ENCODE assay signal across 14 cellular contexts in the genomic region with DNA sequence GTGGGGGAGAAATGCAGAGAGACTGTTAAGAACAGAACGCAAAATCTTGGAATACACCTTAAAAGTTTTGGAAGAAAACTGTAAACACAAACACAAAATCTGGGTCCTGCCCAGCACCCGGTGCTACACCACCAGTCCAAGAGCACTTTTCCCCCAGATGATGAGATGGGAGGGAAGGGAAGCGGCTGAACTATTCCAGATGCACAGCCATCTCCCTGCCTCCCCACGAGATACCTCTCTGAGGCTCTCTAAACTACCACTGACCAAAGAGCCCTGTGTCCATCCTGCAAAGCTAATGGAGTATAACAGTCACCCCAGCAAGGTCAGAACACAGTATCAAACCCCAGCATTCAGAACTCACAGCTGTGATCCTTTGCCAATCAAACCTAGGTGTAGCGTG. TPM values are rescaled to one million over a fixed set of nuclear protein-coding genes. Genes with fewer than 3 reads are reported as not detected.
DNase-seq lines count a peak whose midpoint lies in the region; ATAC-seq, FAIRE-seq and TF ChIP-seq lines count a peak whose summit lies in the region.
"Had no signal": no experiment of that assay in that cellular context is flagged by ENCODE, and none has a peak within 500 bp of the region (broad histone marks: within the 10 kb centered on the region; RNA-seq: fewer than 3 reads in every experiment).

No MANE protein-coding gene starts in this region.

- in situ Hi-C loops in GM12878 (cut with MboI): no loop called here

- H3K27me3 ChIP-seq in GM12878 (replicated peaks in 1 of 2; ENCODE audit: control insufficient read depth in 2 of 2, insufficient read depth in 2 of 2, low read length in 1 of 2) (no peaks in the 10 kb centered on the region), right lobe of liver (no peaks in the 10 kb centered on the region), skeletal muscle tissue (ENCODE audit: control insufficient read depth in 3 of 3, insufficient read depth in 3 of 3, low read length in 3 of 3) (no peaks in the 10 kb centered on the region)

- peaks cover 8% of the 10 kb centered on the region for H3K79me2 ChIP-seq in GM12878 (ENCODE audit: control insufficient read depth, insufficient read depth, low read length)

- H3K9ac ChIP-seq in GM12878 (ENCODE audit: control insufficient read depth, insufficient read depth, low read length) (no peak overlapping the region), skeletal muscle tissue (ENCODE audit: low read depth in 1 of 3, low read length in 3 of 3) (peak overlapping the region in 1 of 3 donors; percentile 26)

- intact Hi-C loops in GM12878 (cut with micrococcal nuclease; ENCODE audit: unreplicated experiment) (loop anchor here (5.0 kb wide), 1 partner anchor 44 kb away; no protein-coding TSS in a partner anchor), right lobe of liver (cut with DNase I) (no loop called here), posterior vena cava (cut with DNase I) (no loop called here)

- SMC1A ChIA-PET in GM12878 (lab: Charles Lee; ENCODE audit: uncharacterized antibody, unreplicated experiment): interaction anchor here (0.6 to 1.2 kb wide), 3 partner anchors 41 to 176 kb away, joined by 3 read pairs; no protein-coding TSS in a partner anchor

- RAD21 ChIA-PET in GM12878 (lab: Charles Lee; ENCODE audit: unreplicated experiment): no interaction called here

- FAIRE-seq in GM12878 (lab: Jason Lieb, UNC): no peak
- no peak for FAIRE-seq in GM12892 (lab: Jason Lieb, UNC)

- CTCF ChIA-PET in AG04449 (lab: Yijun Ruan, JAX): interaction anchor here (1.1 to 12.0 kb wide), 2 partner anchors 16 to 62 kb away, joined by 3 to 198 read pairs; no protein-coding TSS in a partner anchor
- CTCF ChIA-PET in GM12878 (lab: Yijun Ruan, JAX): no interaction called here

- no peak for TF ChIP-seq POLR2A in GM12878 (IDR thresholded peaks at IDR 0.05; ENCODE audit: low read depth, low read length)
- no peak for TF ChIP-seq POLR2A in right lobe of liver (IDR thresholded peaks at IDR 0.05)
- TF ChIP-seq POLR2A in GM12892 (IDR thresholded peaks at IDR 0.05; ENCODE audit: low read depth, low read length): no peak

- WGBS in GM12878 (ENCODE audit: insufficient coverage, insufficient replicate concordance, low lambda C conversion rate, missing lambda C conversion rate): 58% methylated on average over 5 of the region's 5 CpGs
- WGBS in right lobe of liver (ENCODE audit: insufficient coverage, low coverage, low lambda C conversion rate, missing lambda C conversion rate): 56% methylated on average over 3 of the region's 5 CpGs

- H3K27ac ChIP-seq in GM12878 (ENCODE audit: control insufficient read depth, insufficient read depth) (0 out of 2 replicates have a peak overlapping the region, but pooled peaks have one; percentile 65), right lobe of liver (peak overlapping the region in 2 of 3 donors; percentile 55 to 57), skeletal muscle tissue (ENCODE audit: low read depth, low read length) (peak overlapping the region; percentile 84)

- TF ChIP-seq CTCF in AG04449 (IDR thresholded peaks at IDR 0.05; ENCODE audit: insufficient read depth, low read length, missing control alignments) (no peak), GM12878 (IDR thresholded peaks at IDR 0.05 in 2 of 3, conservative IDR thresholded peaks at IDR 0.05 in 1 of 3; ENCODE audit: control insufficient read depth in 2 of 3, extremely low read depth in 1 of 3, insufficient read depth in 1 of 3, low read depth in 3 of 3, low read length in 3 of 3) (no peak), right lobe of liver (IDR thresholded peaks at IDR 0.05) (no peak)

- no peak overlapping the region for H2AFZ ChIP-seq in GM12878 (ENCODE audit: control insufficient read depth, low read depth, low read length)

- DNase-seq in AG04449 (ENCODE audit: low read depth, low spot score): no peak
- no peak for DNase-seq in GM12878 (ENCODE audit: low read depth, low spot score)
- DNase-seq in right lobe of liver: no peak
- no peak for DNase-seq in SHP77 (lab: John Stamatoyannopoulos, UW)
- no peak for DNase-seq in HPDE6-E6E7 (ENCODE audit: extremely low spot score)
- DNase-seq in GM12892 (ENCODE audit: insufficient read length): no peak
- no peak for DNase-seq in posterior vena cava (ENCODE audit: low spot score)
- DNase-seq: activated CD4-positive, alpha-beta T cell treated with anti-CD3 and anti-CD28 coated beads for 36 hours; activated effector memory CD4-positive, alpha-beta T cell treated with Interleukin-2 at 50 U/mL for 16 hours; central memory CD4-positive, alpha-beta T cell; NCI-H2029 treated with DMSO at 0.1 percent for 48 hours; SW 1271 had no signal

- H3K9me3 ChIP-seq in GM12878 (replicated peaks; ENCODE audit: control insufficient read depth, insufficient read depth, low read length) (no peaks in the 10 kb centered on the region), right lobe of liver (no peaks in the 10 kb centered on the region), skeletal muscle tissue (ENCODE audit: control insufficient read depth in 3 of 3, low read length in 3 of 3) (no peaks in the 10 kb centered on the region)

- H3K4me1 ChIP-seq in GM12878 (ENCODE audit: control insufficient read depth, insufficient read depth, low read length) (peaks cover 30% of the 10 kb centered on the region), right lobe of liver (peaks cover 0 to 5% (median 0%) of the 10 kb centered on the region in 4 donors), skeletal muscle tissue (ENCODE audit: control insufficient read depth in 3 of 3, insufficient read depth in 3 of 3, low read length in 3 of 3) (peaks cover 67 to 87% (median 82%) of the 10 kb centered on the region in 3 donors)

- H3K36me3 ChIP-seq in GM12878 (ENCODE audit: control insufficient read depth in 2 of 2, insufficient read depth in 2 of 2, low read length in 1 of 2): peaks cover 0 to 3% of the 10 kb centered on the region in 2 experiments; a peak in 1 of 4 replicates
- no peaks in the 10 kb centered on the region for H3K36me3 ChIP-seq in right lobe of liver
- peaks cover 2 to 14% (median 7%) of the 10 kb centered on the region in 3 donors for H3K36me3 ChIP-seq in skeletal muscle tissue (ENCODE audit: control insufficient read depth in 3 of 3, insufficient read depth in 3 of 3, low read length in 3 of 3)

- no peak for ATAC-seq in GM12878
- ATAC-seq in right lobe of liver: no peak
- ATAC-seq: activated CD4-positive, alpha-beta T cell treated with anti-CD3 and anti-CD28 coated beads for 36 hours had no signal

- H4K20me1 ChIP-seq in GM12878 (ENCODE audit: control insufficient read depth, insufficient read depth): no peaks in the 10 kb centered on the region

- TF ChIP-seq EP300 in GM12878 (IDR thresholded peaks at IDR 0.05; ENCODE audit: borderline replicate concordance in 1 of 2, control insufficient read depth in 1 of 2, low read depth in 2 of 2, low read length in 2 of 2): no peak

- no peak overlapping the region; the same call in 1 of the 2 replicates for H3K4me2 ChIP-seq in GM12878 (ENCODE audit: control insufficient read depth, insufficient read depth)

- BruUV-seq in GM12878 (replicated peaks; lab: Mats Ljungman, UMichigan): no TSS peak

- H3K4me3 ChIP-seq in AG04449 (ENCODE audit: low read depth, low read length) (peak overlapping the region; percentile 42), GM12878 (no peak overlapping the region), right lobe of liver (no peak overlapping the region), skeletal muscle tissue (ENCODE audit: low read length in 3 of 3) (peak overlapping the region in 2 of 3 donors; percentile 4 to 44)

- TF ChIP-seq RAD21 in GM12878 (IDR thresholded peaks at IDR 0.05; ENCODE audit: insufficient read depth, low read depth, low read length): no peak

- POLR2A ChIA-PET in AG04449 (lab: Yijun Ruan, JAX): interaction anchor here (1.3 to 16.5 kb wide), 7 partner anchors 8 to 63 kb away, joined by 7 to 383 read pairs (median 18); a partner anchor contains a TSS
- POLR2A ChIA-PET in GM12878 (lab: Charles Lee): no interaction called here

TF ChIP-seq in GM12878, 131 proteins besides CTCF, POLR2A, EP300 and RAD21 (continues in another document):
- TF ChIP-seq, protein P1, sequence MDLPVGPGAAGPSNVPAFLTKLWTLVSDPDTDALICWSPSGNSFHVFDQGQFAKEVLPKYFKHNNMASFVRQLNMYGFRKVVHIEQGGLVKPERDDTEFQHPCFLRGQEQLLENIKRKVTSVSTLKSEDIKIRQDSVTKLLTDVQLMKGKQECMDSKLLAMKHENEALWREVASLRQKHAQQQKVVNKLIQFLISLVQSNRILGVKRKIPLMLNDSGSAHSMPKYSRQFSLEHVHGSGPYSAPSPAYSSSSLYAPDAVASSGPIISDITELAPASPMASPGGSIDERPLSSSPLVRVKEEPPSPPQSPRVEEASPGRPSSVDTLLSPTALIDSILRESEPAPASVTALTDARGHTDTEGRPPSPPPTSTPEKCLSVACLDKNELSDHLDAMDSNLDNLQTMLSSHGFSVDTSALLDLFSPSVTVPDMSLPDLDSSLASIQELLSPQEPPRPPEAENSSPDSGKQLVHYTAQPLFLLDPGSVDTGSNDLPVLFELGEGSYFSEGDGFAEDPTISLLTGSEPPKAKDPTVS (IDR thresholded peaks at IDR 0.05; ENCODE audit: low read depth, low read length): no peak
- TF ChIP-seq SPI1 (IDR thresholded peaks at IDR 0.05; ENCODE audit: borderline replicate concordance, insufficient read depth, low read depth, low read length): no peak
- no peak for TF ChIP-seq NR2F1 (conservative IDR thresholded peaks at IDR 0.05)

RNA-seq across cellular contexts. Expression of a gene that starts 8.0 kb away (rescaled TPM):
- total RNA-seq in GM12878 (2013; cell fraction: nucleolus; rRNA removed): 4.7 and 7.5 TPM in 2 replicates
- total RNA-seq in GM12878 (2014; rRNA removed) (49.3 and 52.9 TPM in 2 replicates), GM12878 (2014; rRNA removed; fragmentation: Illumina TruSeq; extraction: Trizol) (40.7 and 41.6 TPM in 2 replicates), GM12878 (2021) (81.7 and 89.7 TPM in 2 replicates), right lobe of liver (100 to 1,000 TPM in 4 of 6 experiments, 10 to 100 TPM in 2; 62.2 to 277 (median 109) TPM), skeletal muscle tissue (1,314 TPM), posterior vena cava (1,000 to 10,000 TPM in 1 of 2 donors, 100 to 1,000 TPM in 1; 913 to 2,416 TPM)
- 16.9 TPM for polyA plus RNA-seq in GM12878 (2011; ENCODE audit: low read depth)
- polyA plus RNA-seq in GM12878 (2011; rRNA removed) (21.3 and 29.6 TPM in 2 replicates), GM12878 (2014; fragmentation: Illumina TruSeq; extraction: Trizol) (49.9 and 70.3 TPM in 2 replicates), GM12878 (2014; fragmentation: Nextera tagmentation; extraction: Ambion mirVana) (10 to 100 TPM; 42.9 to 62.5 TPM), GM12878 (2014; rRNA removed) (51.5 and 62.0 TPM in 2 replicates), GM12878 (2016; fragmentation: Nextera tagmentation; extraction: Ambion mirVana) (100 to 1,000 TPM; 141 to 154 TPM)
- 27.5 and 37.0 TPM in 2 replicates for polyA plus RNA-seq in GM12878 (2011; cell fraction: cytosol; rRNA removed)
- 26.6 and 29.9 TPM in 2 replicates for polyA plus RNA-seq in GM12878 (2011; cell fraction: nucleus; rRNA removed)
- 34.9 and 54.3 TPM in 2 replicates for polyA plus RNA-seq in GM12878 (2012)
- polyA minus RNA-seq in GM12878 (2011; rRNA and poly(A)+ RNA removed): 16.0 and 23.7 TPM in 2 replicates
- polyA minus RNA-seq in GM12878 (2011; cell fraction: cytosol; rRNA and poly(A)+ RNA removed): 6.7 and 10.8 TPM in 2 replicates
- 1.9 and 3.7 TPM in 2 replicates for polyA minus RNA-seq in GM12878 (2011; cell fraction: nucleus; rRNA and poly(A)+ RNA removed)
- 24.0 TPM for polyA plus RNA-seq in GM12892 (2012; ENCODE audit: missing spikeins)
- total RNA-seq: B cell had no signal

Comparison
In these comparisons a context has a peak if more than half of its experiments do, and no peak if none do; other contexts are left out.
1. H3K4me3 ChIP-seq: peak in AG04449 (single experiment) and skeletal muscle tissue (2 of 3); none in GM12878 (single experiment) and right lobe of liver (0 of 3).
2. Peak in every context shown above with its lines, with median percentiles within 50 percentile points of each other: H3K27ac ChIP-seq.